Comparison of ENCODE assay signal across 1 cellular context in genomic region chr9:136235171-136235570, GRCh38.
TF ChIP-seq lines count a peak whose summit lies in the region.

No MANE protein-coding gene starts in this region.

TF ChIP-seq in H1, 55 proteins besides CTCF, POLR2A, EP300 and RAD21:
- no peak for TF ChIP-seq SP1 (IDR thresholded peaks at IDR 0.05; ENCODE audit: low read depth, low read length)
- no peak for TF ChIP-seq EGR1 (IDR thresholded peaks at IDR 0.05; ENCODE audit: borderline replicate concordance, low read depth, low read length)
- TF ChIP-seq, protein P1, sequence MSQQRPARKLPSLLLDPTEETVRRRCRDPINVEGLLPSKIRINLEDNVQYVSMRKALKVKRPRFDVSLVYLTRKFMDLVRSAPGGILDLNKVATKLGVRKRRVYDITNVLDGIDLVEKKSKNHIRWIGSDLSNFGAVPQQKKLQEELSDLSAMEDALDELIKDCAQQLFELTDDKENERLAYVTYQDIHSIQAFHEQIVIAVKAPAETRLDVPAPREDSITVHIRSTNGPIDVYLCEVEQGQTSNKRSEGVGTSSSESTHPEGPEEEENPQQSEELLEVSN (IDR thresholded peaks at IDR 0.05) = no peak
- no peak for TF ChIP-seq PHF8 (conservative IDR thresholded peaks at IDR 0.05; ENCODE audit: low read depth, low read length)
- no peak for TF ChIP-seq POU5F1 (IDR thresholded peaks at IDR 0.05; ENCODE audit: low read depth, low read length)
